ENCODE assay signal across 9 cellular contexts in genomic region chr7:92916751-92917369, GRCh38.
DNase-seq lines count a peak whose midpoint lies in the region; ATAC-seq and TF ChIP-seq lines count a peak whose summit lies in the region.
"Had no signal": no experiment of that assay in that cellular context is flagged by ENCODE, and none has a peak within 500 bp of the region (broad histone marks: within the 10 kb centered on the region; RNA-seq: fewer than 3 reads in every experiment).

No MANE protein-coding gene starts in this region.

- H3F3A ChIP-seq in GM23338 (replicated peaks; ENCODE audit: low read depth), result no peaks in the 10 kb centered on the region

- H3K27me3 ChIP-seq in GM23338 (ENCODE audit: insufficient read depth) (no peaks in the 10 kb centered on the region), osteoblast (ENCODE audit: insufficient read depth, low read length) (no peaks in the 10 kb centered on the region), prostate gland (replicated peaks; ENCODE audit: insufficient read depth) (no peaks in the 10 kb centered on the region)
- H3K27me3 ChIP-seq in CD4-positive, alpha-beta memory T cell (ENCODE audit: insufficient read depth, low read length), result no peaks in the 10 kb centered on the region

- H3K27me3 Mint-ChIP-seq in GM23338 (ENCODE audit: insufficient read depth, low read depth, poor library complexity), result peaks cover 2% of the 10 kb centered on the region
- H3K27me3 Mint-ChIP-seq in CD4-positive, alpha-beta memory T cell, result no peaks in the 10 kb centered on the region
- H3K27me3 Mint-ChIP-seq: activated T-helper 17 cell treated with anti-CD3 and anti-CD28 coated beads, Interleukin-2, amount 50 U/mL, for 72 hours had no signal

- peaks cover 4% of the 10 kb centered on the region; the same call in 1 of the 3 replicates for H3K9me3 Mint-ChIP-seq in GM23338
- peaks cover 0 to 3% (median 0%) of the 10 kb centered on the region in 8 donors for H3K9me3 Mint-ChIP-seq in CD4-positive, alpha-beta memory T cell

- H3K4me1 ChIP-seq in GM23338 (ENCODE audit: insufficient read depth) (peaks cover 4% of the 10 kb centered on the region; the same call in 1 of the 2 replicates), osteoblast (ENCODE audit: insufficient read depth, low read length) (peaks cover 10% of the 10 kb centered on the region), prostate gland (replicated peaks) (no peaks in the 10 kb centered on the region)
- H3K4me1 ChIP-seq in CD4-positive, alpha-beta memory T cell (ENCODE audit: insufficient read depth, low read length), result no peaks in the 10 kb centered on the region

- WGBS in prostate gland, result 18% methylated on average over 3 of the region's 3 CpGs

- H3K4me2 ChIP-seq in GM23338 (0 out of 2 replicates have a peak overlapping the region, but pooled peaks have one; percentile 4), osteoblast (ENCODE audit: insufficient read depth, low read length) (peak overlapping the region; percentile 58)

- H3K27ac Mint-ChIP-seq in GM23338, result peak overlapping the region; percentile 88
- H3K27ac Mint-ChIP-seq in CD4-positive, alpha-beta memory T cell, result no peak overlapping the region
- H3K27ac Mint-ChIP-seq: activated T-helper 17 cell treated with anti-CD3 and anti-CD28 coated beads, Interleukin-2, amount 50 U/mL, for 72 hours had no signal

- H3K9me3 ChIP-seq in osteoblast (ENCODE audit: low read depth, low read length), result no peaks in the 10 kb centered on the region
- H3K9me3 ChIP-seq in CD4-positive, alpha-beta memory T cell (ENCODE audit: control insufficient read depth in 1 of 2, low read length in 2 of 2), result no peaks in the 10 kb centered on the region
- H3K9me3 ChIP-seq in prostate gland, result no peaks in the 10 kb centered on the region

- H3K4me3 ChIP-seq in GM23338, result no peak overlapping the region
- no peak overlapping the region for H3K4me3 ChIP-seq in osteoblast (ENCODE audit: insufficient read depth, low read length)
- no peak overlapping the region for H3K4me3 ChIP-seq in CD4-positive, alpha-beta memory T cell (ENCODE audit: low read length in 2 of 2)
- no peak overlapping the region for H3K4me3 ChIP-seq in prostate gland

- intact Hi-C loops in CD4-positive, alpha-beta memory T cell (cut with micrococcal nuclease), result no loop called here
- intact Hi-C loops in prostate gland (cut with DNase I), result no loop called here

- CTCF ChIA-PET in CD4-positive, alpha-beta memory T cell (lab: Charles Lee; ENCODE audit: partially characterized antibody), result no interaction called here

- H3K36me3 ChIP-seq in GM23338 (ENCODE audit: insufficient read depth) (no peaks in the 10 kb centered on the region), osteoblast (ENCODE audit: insufficient read depth, low read length) (no peaks in the 10 kb centered on the region), prostate gland (no peaks in the 10 kb centered on the region)
- H3K36me3 ChIP-seq in CD4-positive, alpha-beta memory T cell (ENCODE audit: insufficient read depth, low read length), result no peaks in the 10 kb centered on the region

- H4K20me1 ChIP-seq in GM23338 (replicated peaks; ENCODE audit: insufficient read depth), result no peaks in the 10 kb centered on the region
- no peaks in the 10 kb centered on the region for H4K20me1 ChIP-seq in osteoblast (ENCODE audit: insufficient read depth, low read length)

- no peaks in the 10 kb centered on the region for H3K79me2 ChIP-seq in GM23338 (replicated peaks; ENCODE audit: insufficient read depth)
- H3K79me2 ChIP-seq in osteoblast (ENCODE audit: insufficient read depth, low read length), result no peaks in the 10 kb centered on the region

- TF ChIP-seq CTCF in GM23338 (conservative IDR thresholded peaks at IDR 0.05; ENCODE audit: low read depth in 2 of 2) (no peak), osteoblast (IDR thresholded peaks at IDR 0.05; ENCODE audit: extremely low read depth, low read depth, low read length) (no peak), prostate gland (IDR thresholded peaks at IDR 0.05) (no peak)

- H3K27ac ChIP-seq in GM23338 (ENCODE audit: low read depth) (peak overlapping the region; percentile 82), osteoblast (ENCODE audit: low read depth, low read length) (peak overlapping the region; percentile 41), prostate gland (no peak overlapping the region)
- H3K27ac ChIP-seq in CD4-positive, alpha-beta memory T cell (ENCODE audit: low read depth, low read length), result no peak overlapping the region

- TF ChIP-seq POLR2A in prostate gland (IDR thresholded peaks at IDR 0.05), result no peak

- DNase-seq in GM23338 (ENCODE audit: low spot score) (peak; percentile 73), NCI-H226 (peak; percentile 98), dedifferentiated amniotic fluid mesenchymal stem cell (ENCODE audit: extremely low spot score) (peak; percentile 30), osteoblast (ENCODE audit: insufficient read length, low spot score, missing footprints) (peak; percentile 35), NCI-H526 treated with DMSO at 0.1 percent for 48 hours (lab: John Stamatoyannopoulos, UW) (no peak), prostate gland (ENCODE audit: low spot score) (no peak), RKO (ENCODE audit: low spot score) (no peak)
- DNase-seq in CD4-positive, alpha-beta memory T cell, result no peak

- peak; percentile 93 for ATAC-seq in GM23338
- ATAC-seq: activated T-helper 17 cell treated with anti-CD3 and anti-CD28 coated beads, Interleukin-2, amount 50 U/mL, for 72 hours had no signal

- H3K36me3 Mint-ChIP-seq in GM23338 (ENCODE audit: low read depth), result no peaks in the 10 kb centered on the region
- no peaks in the 10 kb centered on the region for H3K36me3 Mint-ChIP-seq in CD4-positive, alpha-beta memory T cell

- POLR2A ChIA-PET in CD4-positive, alpha-beta memory T cell (lab: Charles Lee; ENCODE audit: partially characterized antibody), result no interaction called here

- H3K9me2 ChIP-seq in GM23338 (ENCODE audit: insufficient read depth), result no peaks in the 10 kb centered on the region

- H2AFZ ChIP-seq in GM23338, result peak overlapping the region; percentile 72; the same call in 1 of the 2 replicates
- H2AFZ ChIP-seq in osteoblast (ENCODE audit: low read length), result peak overlapping the region; percentile 50

- H3K4me1 Mint-ChIP-seq in GM23338, result peaks cover 10% of the 10 kb centered on the region; the same call in 2 of the 3 replicates
- H3K4me1 Mint-ChIP-seq in CD4-positive, alpha-beta memory T cell, result no peaks in the 10 kb centered on the region
- H3K4me1 Mint-ChIP-seq: activated T-helper 17 cell treated with anti-CD3 and anti-CD28 coated beads, Interleukin-2, amount 50 U/mL, for 72 hours had no signal

- no peak overlapping the region for H3K4me3 Mint-ChIP-seq in GM23338
- no peak overlapping the region for H3K4me3 Mint-ChIP-seq in CD4-positive, alpha-beta memory T cell
- H3K4me3 Mint-ChIP-seq: activated T-helper 17 cell treated with anti-CD3 and anti-CD28 coated beads, Interleukin-2, amount 50 U/mL, for 72 hours had no signal

TF ChIP-seq in GM23338, 12 proteins besides CTCF, POLR2A, EP300 and RAD21 (continues in another document):
- TF ChIP-seq POLR2AphosphoS5 (IDR thresholded peaks at IDR 0.05; ENCODE audit: low read depth), result no peak
- TF ChIP-seq ZNF114 (CRISPR knock-in tag; IDR thresholded peaks at IDR 0.05), result no peak

Comparison
In these comparisons a context has a peak if more than half of its experiments do, and no peak if none do; other contexts are left out.
1. DNase-seq: peak in GM23338 (single experiment), NCI-H226 (single experiment), dedifferentiated amniotic fluid mesenchymal stem cell (single experiment) and osteoblast (single experiment); none in CD4-positive, alpha-beta memory T cell (0 of 5), NCI-H526 treated with DMSO at 0.1 percent for 48 hours (single experiment), prostate gland (single experiment) and RKO (single experiment).
2. H3K27ac ChIP-seq: peak in GM23338 (single experiment) and osteoblast (single experiment); none in CD4-positive, alpha-beta memory T cell (single experiment) and prostate gland (0 of 2).